11 cellular contexts compared by ENCODE assay signal in genomic region chr9:36193049-36193448, GRCh38. TPM values are rescaled to one million over a fixed set of nuclear protein-coding genes. Genes with fewer than 3 reads are reported as not detected.
DNase-seq lines count a peak whose midpoint lies in the region; ATAC-seq and TF ChIP-seq lines count a peak whose summit lies in the region.
"Had no signal": no experiment of that assay in that cellular context is flagged by ENCODE, and none has a peak within 500 bp of the region (broad histone marks: within the 10 kb centered on the region; RNA-seq: fewer than 3 reads in every experiment).

No MANE protein-coding gene starts in this region.

- intact Hi-C loops in activated CD4-positive, alpha-beta T cell treated with anti-CD3 and anti-CD28 coated beads for 36 hours (cut with DNase I, micrococcal nuclease): loop anchor here in 1 of 2 experiments (2.0 to 10.0 kb wide), 5 partner anchors 20 to 1292 kb away; partner anchors contain the start of genes ATOSB, CCDC107, HINT2 and POLR1E
- intact Hi-C loops in prostate gland (cut with DNase I): loop anchor here (10.0 kb wide), 1 partner anchor 62 kb away; the partner anchor contains the start of gene GNE

- peak overlapping the region; percentile 7 to 93 (median 92) for H3K9ac ChIP-seq in skeletal muscle tissue (ENCODE audit: low read depth in 1 of 3, low read length in 3 of 3)

- 69% methylated on average over 4 of the region's 4 CpGs for WGBS in prostate gland

- H3K36me3 ChIP-seq in skeletal muscle tissue (ENCODE audit: control insufficient read depth in 3 of 3, insufficient read depth in 3 of 3, low read length in 3 of 3) (no peaks in the 10 kb centered on the region), prostate gland (no peaks in the 10 kb centered on the region)

- no peaks in the 10 kb centered on the region for H3K9me3 Mint-ChIP-seq in activated CD4-positive, alpha-beta T cell treated with anti-CD3 and anti-CD28 coated beads for 36 hours (ENCODE audit: low read depth)

- H3K36me3 Mint-ChIP-seq in activated CD4-positive, alpha-beta T cell treated with anti-CD3 and anti-CD28 coated beads for 36 hours (ENCODE audit: low read depth): peaks cover 34% of the 10 kb centered on the region

- H3K27ac ChIP-seq in VCaP (peak overlapping the region; percentile 10; the same call in 1 of the 2 replicates), skeletal muscle tissue (ENCODE audit: low read depth, low read length) (peak overlapping the region; percentile 3), prostate gland (no peak overlapping the region)

- peak overlapping the region; percentile 95 for H3K4me3 Mint-ChIP-seq in activated CD4-positive, alpha-beta T cell treated with anti-CD3 and anti-CD28 coated beads for 36 hours

- no peak for DNase-seq in activated CD4-positive, alpha-beta T cell treated with anti-CD3 and anti-CD28 coated beads for 36 hours
- no peak for DNase-seq in activated CD4-positive, alpha-beta T cell treated with anti-CD3 and anti-CD28 coated beads, Interleukin-2, amount 50 U/mL, for 1 hour
- DNase-seq in fibroblast of the aortic adventitia (ENCODE audit: low read depth) (peak; percentile 22), NCI-H446 treated with DMSO at 0.1 percent for 48 hours (lab: John Stamatoyannopoulos, UW) (no peak), prostate gland (ENCODE audit: low spot score) (no peak), NCI-H2196 (lab: John Stamatoyannopoulos, UW; ENCODE audit: unreplicated experiment) (no peak)
- DNase-seq: occipital lobe, upper lobe of left lung had no signal

- no peak for ATAC-seq in activated CD4-positive, alpha-beta T cell treated with anti-CD3 and anti-CD28 coated beads for 36 hours

- TF ChIP-seq POLR2A in prostate gland (IDR thresholded peaks at IDR 0.05): no peak

- no peak for TF ChIP-seq CTCF in VCaP (conservative IDR thresholded peaks at IDR 0.05)
- TF ChIP-seq CTCF in fibroblast of the aortic adventitia (IDR thresholded peaks at IDR 0.05; ENCODE audit: insufficient read depth, low read length): no peak
- TF ChIP-seq CTCF in prostate gland (IDR thresholded peaks at IDR 0.05): no peak

- H3K9me3 ChIP-seq in skeletal muscle tissue (ENCODE audit: control insufficient read depth in 3 of 3, low read length in 3 of 3): no peaks in the 10 kb centered on the region
- H3K9me3 ChIP-seq in prostate gland: no peaks in the 10 kb centered on the region
- H3K9me3 ChIP-seq: upper lobe of left lung had no signal

- no peaks in the 10 kb centered on the region for H3K27me3 Mint-ChIP-seq in activated CD4-positive, alpha-beta T cell treated with anti-CD3 and anti-CD28 coated beads for 36 hours

- H3K4me3 ChIP-seq in fibroblast of the aortic adventitia (ENCODE audit: low read depth, low read length) (peak overlapping the region; percentile 92), skeletal muscle tissue (ENCODE audit: low read length in 3 of 3) (peak overlapping the region in 2 of 3 donors; percentile 94 to 96), prostate gland (peak overlapping the region in 1 of 2 donors; percentile 96)

- H3K27me3 ChIP-seq in skeletal muscle tissue (ENCODE audit: control insufficient read depth in 3 of 3, insufficient read depth in 3 of 3, low read length in 3 of 3) (no peaks in the 10 kb centered on the region), prostate gland (replicated peaks; ENCODE audit: insufficient read depth) (no peaks in the 10 kb centered on the region)
- H3K27me3 ChIP-seq: upper lobe of left lung had no signal

- CTCF ChIA-PET in activated CD4-positive, alpha-beta T cell treated with anti-CD3 and anti-CD28 coated beads for 36 hours (lab: Charles Lee): interaction anchor here (4.1 to 5.2 kb wide), 2 partner anchors 9 to 136 kb away, joined by 28 to 38 read pairs; no protein-coding TSS in a partner anchor

- peak overlapping the region; percentile 22 for H3K27ac Mint-ChIP-seq in activated CD4-positive, alpha-beta T cell treated with anti-CD3 and anti-CD28 coated beads for 36 hours

- POLR2A ChIA-PET in activated CD4-positive, alpha-beta T cell treated with anti-CD3 and anti-CD28 coated beads for 36 hours (lab: Charles Lee): interaction anchor here (1.2 kb wide), 1 partner anchor 65 kb away, joined by 4 read pairs; the partner anchor contains the start of gene GNE

- peaks cover 48% of the 10 kb centered on the region for H3K4me1 Mint-ChIP-seq in activated CD4-positive, alpha-beta T cell treated with anti-CD3 and anti-CD28 coated beads for 36 hours

- H3K4me1 ChIP-seq in skeletal muscle tissue (ENCODE audit: control insufficient read depth in 3 of 3, insufficient read depth in 3 of 3, low read length in 3 of 3): peaks cover 25 to 43% (median 39%) of the 10 kb centered on the region in 3 donors
- peaks cover 5% of the 10 kb centered on the region for H3K4me1 ChIP-seq in prostate gland (replicated peaks)

RNA-seq across cellular contexts. Expression of gene CLTA, which starts 2.3 kb away (rescaled TPM):
- total RNA-seq in activated CD4-positive, alpha-beta T cell treated with anti-CD3 and anti-CD28 coated beads for 36 hours: 100 to 1,000 TPM; 123 to 133 TPM
- total RNA-seq in fibroblast of the aortic adventitia (ENCODE audit: low replicate concordance) (239 and 451 TPM in 2 replicates), skeletal muscle tissue (114 TPM), prostate gland (100 to 1,000 TPM; 210 to 259 TPM)

RNA-seq across cellular contexts. Expression of gene CCIN, which starts 23.9 kb away (rescaled TPM):
- not detected for total RNA-seq in activated CD4-positive, alpha-beta T cell treated with anti-CD3 and anti-CD28 coated beads for 36 hours
- 0.25 and 2.6 TPM in 2 replicates for total RNA-seq in fibroblast of the aortic adventitia (ENCODE audit: low replicate concordance)
- total RNA-seq in skeletal muscle tissue: 1.0 TPM
- 1 to 10 TPM in 1 of 2 donors, under 1 TPM in 1; 0.18 to 3.0 TPM for total RNA-seq in prostate gland
- total RNA-seq: HT1080, occipital lobe had no signal

RNA-seq across cellular contexts. Expression of gene GLIPR2, which starts 56.5 kb away (rescaled TPM):
- 10 to 100 TPM; 13.7 to 18.4 TPM for total RNA-seq in activated CD4-positive, alpha-beta T cell treated with anti-CD3 and anti-CD28 coated beads for 36 hours
- total RNA-seq in fibroblast of the aortic adventitia (ENCODE audit: low replicate concordance) (24.3 and 36.6 TPM in 2 replicates), skeletal muscle tissue (69.4 TPM), prostate gland (10 to 100 TPM; 21.6 to 36.5 TPM)

Comparison
In these comparisons a context has a peak if more than half of its experiments do, and no peak if none do; other contexts are left out.
1. H3K27ac ChIP-seq: peak in VCaP (single experiment) and skeletal muscle tissue (single experiment); none in prostate gland (0 of 2).